Comparison of ENCODE assay signal across 18 cellular contexts in the genomic region with DNA sequence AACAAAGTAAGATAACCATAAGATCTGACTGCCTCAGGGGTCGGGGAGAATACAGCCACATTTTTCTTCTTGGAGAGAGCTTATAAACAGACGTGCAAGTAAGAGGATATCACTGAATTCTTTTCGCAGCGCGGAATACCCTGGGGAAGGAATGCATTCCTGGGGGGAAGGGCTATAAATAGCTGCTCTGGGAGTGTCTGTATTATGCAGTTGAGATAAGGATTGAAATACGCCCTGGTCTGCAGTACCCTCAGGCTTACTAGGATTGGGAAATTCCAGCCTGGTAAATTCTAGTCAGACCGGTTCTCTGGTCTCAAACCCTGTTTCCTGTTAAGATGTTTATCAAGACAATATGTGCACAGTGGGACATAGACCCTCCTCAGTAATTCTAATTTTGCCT.
A peak's percentile ranks its signal among the peaks of the same experiment; 100 is the strongest.
DNase-seq lines count a peak whose midpoint lies in the region; TF ChIP-seq lines count a peak whose summit lies in the region.
"Had no signal": no experiment of that assay in that cellular context is flagged by ENCODE, and none has a peak within 500 bp of the region (broad histone marks: within the 10 kb centered on the region; RNA-seq: fewer than 3 reads in every experiment).

No MANE protein-coding gene starts in this region.

- peak overlapping the region; percentile 77 for H3K27ac Mint-ChIP-seq in mesothelial cell of epicardium
- H3K27ac Mint-ChIP-seq: activated naive CD8-positive, alpha-beta T cell treated with anti-CD3 and anti-CD28 coated beads, Interleukin-2, amount 50 U/mL, for 24 hours; activated T-helper 17 cell treated with anti-CD3 and anti-CD28 coated beads, Interleukin-2, amount 50 U/mL, for 72 hours; stimulated activated memory B cell treated with anti-CD40 and anti-IgM and Interleukin-4, amounts not matched to agents 10 μg/mL and 1 μg/mL and 100 μg/mL, for 72 hours had no signal

- TF ChIP-seq CTCF in epithelial cell of esophagus (IDR thresholded peaks at IDR 0.05; ENCODE audit: insufficient read depth, low read depth, low read length, missing control alignments) (no peak), mesothelial cell of epicardium (IDR thresholded peaks at IDR 0.05; ENCODE audit: unreplicated experiment) (no peak)

- no peak overlapping the region for H3K4me3 ChIP-seq in epithelial cell of esophagus (ENCODE audit: low read length)
- H3K4me3 ChIP-seq: GM23248, thyroid gland had no signal

- H3K4me3 Mint-ChIP-seq in mesothelial cell of epicardium, result no peak overlapping the region
- H3K4me3 Mint-ChIP-seq: activated naive CD8-positive, alpha-beta T cell treated with anti-CD3 and anti-CD28 coated beads, Interleukin-2, amount 50 U/mL, for 24 hours; activated T-helper 17 cell treated with anti-CD3 and anti-CD28 coated beads, Interleukin-2, amount 50 U/mL, for 72 hours; stimulated activated memory B cell treated with anti-CD40 and anti-IgM and Interleukin-4, amounts not matched to agents 10 μg/mL and 1 μg/mL and 100 μg/mL, for 72 hours had no signal

- no peaks in the 10 kb centered on the region for H3K27me3 Mint-ChIP-seq in mesothelial cell of epicardium (ENCODE audit: low read depth)
- H3K27me3 Mint-ChIP-seq: activated naive CD8-positive, alpha-beta T cell treated with anti-CD3 and anti-CD28 coated beads, Interleukin-2, amount 50 U/mL, for 24 hours; activated T-helper 17 cell treated with anti-CD3 and anti-CD28 coated beads, Interleukin-2, amount 50 U/mL, for 72 hours; stimulated activated memory B cell treated with anti-CD40 and anti-IgM and Interleukin-4, amounts not matched to agents 10 μg/mL and 1 μg/mL and 100 μg/mL, for 72 hours had no signal

- peaks cover 26% of the 10 kb centered on the region for H3K9me3 Mint-ChIP-seq in mesothelial cell of epicardium

- peaks cover 8% of the 10 kb centered on the region for H3K36me3 Mint-ChIP-seq in mesothelial cell of epicardium
- H3K36me3 Mint-ChIP-seq: stimulated activated memory B cell treated with anti-CD40 and anti-IgM and Interleukin-4, amounts not matched to agents 10 μg/mL and 1 μg/mL and 100 μg/mL, for 72 hours had no signal

- DNase-seq in ELF-1 (ENCODE audit: low read depth, low spot score) (peak; percentile 91), RPMI7951 (ENCODE audit: low read depth) (peak; percentile 45), epithelial cell of esophagus (ENCODE audit: low read depth) (peak; percentile 83), mesothelial cell of epicardium (ENCODE audit: low spot score in 2 of 2, unreplicated experiment in 2 of 2) (no peak), pons (ENCODE audit: low spot score) (no peak), ureter (ENCODE audit: low spot score) (no peak), iPS-NIHi7 (ENCODE audit: extremely low spot score) (no peak)
- no peak for DNase-seq in activated T-cell treated with anti-CD3 and anti-CD28 coated beads, Interleukin-2, amount 50 U/mL, for 1 hour
- DNase-seq: activated naive CD8-positive, alpha-beta T cell treated with anti-CD3 and anti-CD28 coated beads, Interleukin-2, amount 50 U/mL, for 24 hours; DMS 273 treated with DMSO at 0.1 percent for 48 hours; GM23248; KG1; midbrain; NCI-H2227 treated with DMSO at 0.1 percent for 48 hours; SHP77 treated with DMSO at 0.1 percent for 48 hours; thyroid gland had no signal

- H3K4me1 Mint-ChIP-seq in mesothelial cell of epicardium, result peaks cover 7% of the 10 kb centered on the region
- H3K4me1 Mint-ChIP-seq: activated naive CD8-positive, alpha-beta T cell treated with anti-CD3 and anti-CD28 coated beads, Interleukin-2, amount 50 U/mL, for 24 hours; activated T-helper 17 cell treated with anti-CD3 and anti-CD28 coated beads, Interleukin-2, amount 50 U/mL, for 72 hours; stimulated activated memory B cell treated with anti-CD40 and anti-IgM and Interleukin-4, amounts not matched to agents 10 μg/mL and 1 μg/mL and 100 μg/mL, for 72 hours had no signal

Comparison
In these comparisons a context has a peak if more than half of its experiments do, and no peak if none do; other contexts are left out.
1. DNase-seq: peak in ELF-1 (single experiment), RPMI7951 (single experiment) and epithelial cell of esophagus (single experiment); none in mesothelial cell of epicardium (0 of 2), pons (single experiment), ureter (single experiment), iPS-NIHi7 (single experiment) and activated T-cell treated with anti-CD3 and anti-CD28 coated beads, Interleukin-2, amount 50 U/mL, for 1 hour (single experiment).